ENCODE assay signal across 25 cellular contexts in genomic region chr9:130167927-130168326, GRCh38. TPM values are rescaled to one million over a fixed set of nuclear protein-coding genes. Genes with fewer than 3 reads are reported as not detected.
DNase-seq lines count a peak whose midpoint lies in the region; FAIRE-seq and TF ChIP-seq lines count a peak whose summit lies in the region.
"Had no signal": no experiment of that assay in that cellular context is flagged by ENCODE, and none has a peak within 500 bp of the region (broad histone marks: within the 10 kb centered on the region; RNA-seq: fewer than 3 reads in every experiment).

No MANE protein-coding gene starts in this region.

- no peaks in the 10 kb centered on the region for H3K36me3 ChIP-seq in H7 (replicated peaks; ENCODE audit: control insufficient read depth, insufficient read depth, low read length)
- H3K36me3 ChIP-seq in brain microvascular endothelial cell (replicated peaks): no peaks in the 10 kb centered on the region
- no peaks in the 10 kb centered on the region for H3K36me3 ChIP-seq in suprapubic skin
- H3K36me3 ChIP-seq: left ventricle myocardium inferior, SJCRH30 had no signal

- DNase-seq in Ammon's horn (ENCODE audit: low spot score): peak; percentile 1
- DNase-seq in H7: peak; percentile 78
- no peak for DNase-seq in brain microvascular endothelial cell
- peak; percentile 55 for DNase-seq in iPS-NIHi11 (ENCODE audit: low spot score)
- no peak for DNase-seq in GM19239 (ENCODE audit: insufficient read length, low spot score)
- DNase-seq in stimulated activated CD4-positive, alpha-beta T cell treated with anti-CD3 and anti-CD28 coated beads, Interleukin-2, amount 100 ng/mL, for 48 hours: no peak
- no peak for DNase-seq in suprapubic skin (ENCODE audit: low spot score in 2 of 2)
- no peak for DNase-seq in germinal center (ENCODE audit: low spot score)
- DNase-seq: activated gamma-delta T cell; amygdala; CD8-positive, alpha-beta T cell; effector CD8-positive, alpha-beta T cell; EL; HCEC 1CT; Karpas-422; left ventricle myocardium inferior; NCI-H1105; NCI-H2107; NCI-H524 treated with DMSO at 0.1 percent for 48 hours; PC-3; right cardiac atrium; SJCRH30; stimulated activated naive CD8-positive, alpha-beta T cell treated with anti-CD3 and anti-CD28 coated beads, Interleukin-15, Interleukin-2, amounts not matched to agents 100 U/mL and 50 U/mL, for 24 hours; T-helper 9 cell; trophoblast cell had no signal

- WGBS in suprapubic skin: 82% methylated on average over 6 of the region's 6 CpGs

- in situ Hi-C loops in brain microvascular endothelial cell (cut with HindIII; ENCODE audit: low pct_ligation_motif_present, low sequenced_read_pairs): no loop called here

- TF ChIP-seq CTCF in brain microvascular endothelial cell (IDR thresholded peaks at IDR 0.05; ENCODE audit: low read depth, low read length, missing control alignments) (peak; percentile 45), suprapubic skin (IDR thresholded peaks at IDR 0.05) (no peak)

- no peak overlapping the region for H3K27ac ChIP-seq in brain microvascular endothelial cell
- no peak overlapping the region for H3K27ac ChIP-seq in suprapubic skin
- H3K27ac ChIP-seq: left ventricle myocardium inferior, SJCRH30 had no signal

- no peaks in the 10 kb centered on the region for H3K9me3 ChIP-seq in suprapubic skin
- H3K9me3 ChIP-seq: left ventricle myocardium inferior, SJCRH30 had no signal

- no peak overlapping the region for H3K4me3 ChIP-seq in H7 (ENCODE audit: insufficient read depth, low read depth, low read length)
- no peak overlapping the region for H3K4me3 ChIP-seq in brain microvascular endothelial cell (ENCODE audit: low read depth, low read length)
- H3K4me3 ChIP-seq in suprapubic skin: no peak overlapping the region
- H3K4me3 ChIP-seq: left ventricle myocardium inferior, SJCRH30 had no signal

- FAIRE-seq in GM19239 (lab: Jason Lieb, UNC): no peak

- no peak for TF ChIP-seq EP300 in suprapubic skin (IDR thresholded peaks at IDR 0.05)

- peaks cover 4% of the 10 kb centered on the region for H3K27me3 ChIP-seq in H7 (ENCODE audit: control insufficient read depth, insufficient read depth, low read length)
- H3K27me3 ChIP-seq in brain microvascular endothelial cell (replicated peaks): no peaks in the 10 kb centered on the region
- H3K27me3 ChIP-seq in suprapubic skin: no peaks in the 10 kb centered on the region
- H3K27me3 ChIP-seq: SJCRH30 had no signal

- H3K4me1 ChIP-seq in suprapubic skin: peaks cover 10% of the 10 kb centered on the region
- H3K4me1 ChIP-seq: SJCRH30 had no signal

- TF ChIP-seq POLR2A in suprapubic skin (IDR thresholded peaks at IDR 0.05): no peak

RNA-seq across cellular contexts. Expression of gene NCS1, which starts 4.3 kb away (rescaled TPM):
- total RNA-seq in H7 (2014; rRNA removed; shearing (Covaris generic)): 24.6 and 28.3 TPM in 2 replicates
- 10 to 100 TPM; 11.6 to 32.5 (median 24.3) TPM for total RNA-seq in suprapubic skin

Comparison
In these comparisons a context has a peak if more than half of its experiments do, and no peak if none do; other contexts are left out.
1. DNase-seq: peak in Ammon's horn (single experiment), H7 (single experiment) and iPS-NIHi11 (single experiment); none in brain microvascular endothelial cell (single experiment), GM19239 (single experiment), stimulated activated CD4-positive, alpha-beta T cell treated with anti-CD3 and anti-CD28 coated beads, Interleukin-2, amount 100 ng/mL, for 48 hours (0 of 2), suprapubic skin (0 of 2) and germinal center (single experiment).